ENCODE assay signal across 24 cellular contexts in the genomic region with DNA sequence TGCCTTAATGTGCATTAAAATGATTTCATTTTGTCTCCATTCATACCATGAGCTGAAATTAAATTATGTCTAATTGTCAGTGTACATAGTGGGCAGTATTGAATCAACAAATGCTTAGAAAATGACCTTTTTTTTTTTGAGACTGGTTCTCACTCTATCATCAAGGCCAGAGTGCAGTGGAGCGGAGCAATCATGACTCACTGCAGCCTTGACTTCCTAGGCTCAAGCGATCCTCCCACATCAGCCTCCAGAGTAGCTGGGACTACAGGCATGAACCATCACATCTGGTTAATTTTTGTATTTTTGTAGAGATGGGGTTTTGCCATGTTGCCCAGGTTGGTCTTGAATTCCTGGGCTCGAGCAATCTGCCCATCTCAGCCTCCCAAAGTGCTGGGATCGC.
"Had no signal": no experiment of that assay in that cellular context is flagged by ENCODE, and none has a peak within 500 bp of the region (broad histone marks: within the 10 kb centered on the region; RNA-seq: fewer than 3 reads in every experiment).

No MANE protein-coding gene starts in this region.

- H3K4me1 ChIP-seq: foreskin keratinocyte, uterus had no signal

- H3K4me3 ChIP-seq: lung, neural progenitor cell, ovary, tibial artery, upper lobe of left lung, uterus had no signal

- H3K9me3 ChIP-seq: ovary, tibial artery, upper lobe of left lung, uterus had no signal

- H3K27ac ChIP-seq: foreskin keratinocyte, neural progenitor cell, ovary, tibial artery, upper lobe of left lung, uterus had no signal

- DNase-seq: dermis blood vessel endothelial cell; effector CD4-positive, alpha-beta T cell; endodermal cell; erythroblast; foreskin keratinocyte; immature natural killer cell; left colon; left ventricle myocardium superior; mesenchymal stem cell; midbrain; nucleus accumbens; ovary; right cardiac atrium; small intestine; stimulated activated CD4-positive, alpha-beta T cell treated with anti-CD3 and anti-CD28 coated beads, Interleukin-12 subunit alpha, Interleukin-12 subunit beta, amount 100 ng/mL, for 4 hours; stimulated activated CD4-positive, alpha-beta T cell treated with anti-CD3 and anti-CD28 coated beads, Interleukin-2, amount 100 ng/mL, for 48 hours; stimulated activated naive CD8-positive, alpha-beta T cell treated with anti-CD3 and anti-CD28 coated beads, Interleukin-15, Interleukin-2, amounts not matched to agents 100 U/mL and 50 U/mL, for 24 hours; tibial artery; upper lobe of left lung; uterus had no signal

- H3K36me3 ChIP-seq: neural progenitor cell, ovary, tibial artery, upper lobe of left lung, uterus had no signal

- H3K27me3 ChIP-seq: foreskin keratinocyte, neural progenitor cell, ovary, tibial artery, upper lobe of left lung, uterus had no signal

- ATAC-seq: foreskin keratinocyte; left colon; left ventricle myocardium superior; natural killer cell treated with Interleukin-12 subunit alpha and Interleukin-12 subunit beta and Interleukin-15 and Interleukin-18, amount 100 ng/mL, for 72 hours; right cardiac atrium; stimulated activated effector memory CD8-positive, alpha-beta T cell treated with anti-CD3 and anti-CD28 coated beads, Interleukin-12 subunit alpha, Interleukin-12 subunit beta, amount 100 ng/mL, for 72 hours; stimulated activated naive CD8-positive, alpha-beta T cell treated with anti-CD3 and anti-CD28 coated beads, Interleukin-15, Interleukin-2, amounts not matched to agents 100 U/mL and 50 U/mL, for 24 hours had no signal
